1 cellular context compared by ENCODE assay signal in the genomic region with DNA sequence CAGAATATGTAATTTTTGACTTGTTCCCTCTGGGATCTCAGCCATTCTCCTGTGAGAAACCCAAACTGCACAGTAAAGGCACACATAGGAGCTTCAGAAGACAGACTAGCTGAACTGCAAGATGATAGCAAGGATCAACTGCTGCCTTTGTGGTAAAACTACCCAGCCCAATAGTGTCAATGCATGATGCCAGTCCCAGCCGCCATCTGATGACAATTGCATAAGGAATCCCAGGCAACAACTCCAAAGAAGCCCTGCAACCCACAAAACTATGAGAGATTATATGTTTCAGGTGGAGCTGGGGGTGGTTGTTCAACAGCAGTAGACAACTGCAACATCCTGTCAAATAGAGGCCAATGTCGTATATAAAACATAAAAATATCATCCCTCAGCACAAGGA.
TF ChIP-seq lines count a peak whose summit lies in the region.

No MANE protein-coding gene starts in this region.

TF ChIP-seq in H1, 55 proteins besides CTCF, POLR2A, EP300 and RAD21:
- TF ChIP-seq CHD7 (IDR thresholded peaks at IDR 0.05; ENCODE audit: insufficient replicate concordance, low read length) (no peak), MAFK (IDR thresholded peaks at IDR 0.05; ENCODE audit: low read depth, low read length) (no peak), RNF2 (IDR thresholded peaks at IDR 0.05; ENCODE audit: borderline replicate concordance, low read depth, low read length, missing control alignments, poor library complexity, severe bottlenecking) (no peak), RBBP5 (IDR thresholded peaks at IDR 0.05; ENCODE audit: borderline replicate concordance, low read depth, low read length) (no peak), ASH2L (IDR thresholded peaks at IDR 0.05; ENCODE audit: low read length) (no peak), NANOG (IDR thresholded peaks at IDR 0.05; ENCODE audit: insufficient read depth, low read depth, low read length, poor library complexity, severe bottlenecking) (no peak), CTBP2 (IDR thresholded peaks at IDR 0.05; ENCODE audit: borderline replicate concordance, insufficient read depth, insufficient read length, low read length) (no peak), BCL11A (IDR thresholded peaks at IDR 0.05; ENCODE audit: low read depth in 2 of 2, low read length in 2 of 2) (no peak)
